In the genomic region with DNA sequence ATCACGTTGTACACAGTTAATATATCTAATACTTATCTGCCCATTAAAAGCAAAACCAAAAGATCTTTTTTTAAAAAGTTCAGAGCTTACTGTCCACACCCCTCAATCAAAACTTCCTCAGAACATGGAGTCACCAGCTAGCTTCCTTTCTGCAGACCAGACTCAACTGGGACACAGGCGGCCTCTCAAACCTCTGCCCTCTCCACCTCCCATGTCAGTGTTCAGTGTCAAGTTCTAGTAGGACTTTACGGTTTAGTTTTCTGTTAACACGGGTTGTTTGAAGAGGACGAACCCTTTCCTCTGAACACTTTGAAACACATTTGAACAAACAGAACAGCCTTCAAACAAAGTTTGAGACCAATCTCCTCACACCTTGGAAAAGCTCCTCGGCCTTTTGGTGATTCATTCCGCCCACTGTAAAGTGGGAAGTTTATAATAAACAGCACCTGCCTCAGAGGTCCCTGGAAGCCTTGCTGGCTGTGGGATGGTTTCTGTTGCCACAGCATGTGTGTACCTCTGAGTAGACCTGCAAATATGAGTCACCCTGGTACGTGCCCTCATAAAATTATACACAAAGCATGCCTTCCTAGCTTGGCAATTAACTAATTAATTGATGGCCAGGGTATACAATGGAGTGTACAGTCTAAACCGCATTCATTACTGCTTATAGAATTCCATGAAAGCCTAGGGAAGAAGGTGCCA, we compare ENCODE assay signal across 15 cellular contexts. TPM values are rescaled to one million over a fixed set of nuclear protein-coding genes. Genes with fewer than 3 reads are reported as not detected.
DNase-seq lines count a peak whose midpoint lies in the region; ATAC-seq and TF ChIP-seq lines count a peak whose summit lies in the region.
"Had no signal": no experiment of that assay in that cellular context is flagged by ENCODE, and none has a peak within 500 bp of the region (broad histone marks: within the 10 kb centered on the region; RNA-seq: fewer than 3 reads in every experiment).

No MANE protein-coding gene starts in this region.

- no peak overlapping the region for H3K27ac Mint-ChIP-seq in endodermal cell
- H3K27ac Mint-ChIP-seq in natural killer cell treated with Interleukin-12 subunit alpha and Interleukin-12 subunit beta and Interleukin-15 and Interleukin-18, amount 100 ng/mL, for 72 hours = no peak overlapping the region
- H3K27ac Mint-ChIP-seq: activated CD4-positive, alpha-beta T cell treated with anti-CD3 and anti-CD28 coated beads, Interleukin-2, amount 10 ng/mL, durations not matched to agents 7 days and 5 days; B cell; mesothelial cell of epicardium had no signal

- no peak overlapping the region for H3K4me3 Mint-ChIP-seq in endodermal cell
- H3K4me3 Mint-ChIP-seq in natural killer cell treated with Interleukin-12 subunit alpha and Interleukin-12 subunit beta and Interleukin-15 and Interleukin-18, amount 100 ng/mL, for 72 hours = no peak overlapping the region
- H3K4me3 Mint-ChIP-seq: activated CD4-positive, alpha-beta T cell treated with anti-CD3 and anti-CD28 coated beads, Interleukin-2, amount 10 ng/mL, durations not matched to agents 7 days and 5 days; B cell; mesothelial cell of epicardium had no signal

- H3K36me3 Mint-ChIP-seq in endodermal cell (ENCODE audit: low read depth) = no peaks in the 10 kb centered on the region
- no peaks in the 10 kb centered on the region for H3K36me3 Mint-ChIP-seq in natural killer cell treated with Interleukin-12 subunit alpha and Interleukin-12 subunit beta and Interleukin-15 and Interleukin-18, amount 100 ng/mL, for 72 hours
- H3K36me3 Mint-ChIP-seq: mesothelial cell of epicardium had no signal

- ATAC-seq in natural killer cell treated with Interleukin-12 subunit alpha and Interleukin-12 subunit beta and Interleukin-15 and Interleukin-18, amount 100 ng/mL, for 72 hours = no peak

- TF ChIP-seq CTCF in 22Rv1 (IDR thresholded peaks at IDR 0.05) (no peak), kidney epithelial cell (IDR thresholded peaks at IDR 0.05; ENCODE audit: insufficient read depth, low read length, poor library complexity, severe bottlenecking) (no peak), endodermal cell (conservative IDR thresholded peaks at IDR 0.05) (no peak)

- WGBS in endodermal cell (ENCODE audit: insufficient coverage in 1 of 2, insufficient read length in 1 of 2), 2 experiments = 94 to 95% methylated on average over 7 to 9 of the region's 9 CpGs

- H3K27ac ChIP-seq in 22Rv1 = peak overlapping the region; percentile 76
- no peak overlapping the region for H3K27ac ChIP-seq in endodermal cell (ENCODE audit: low read depth, low read length)
- no peak overlapping the region for H3K27ac ChIP-seq in caudate nucleus (ENCODE audit: low read depth, low read length)
- H3K27ac ChIP-seq: parathyroid adenoma had no signal

- H3K27me3 Mint-ChIP-seq in endodermal cell (ENCODE audit: insufficient read depth) = peaks cover 5% of the 10 kb centered on the region
- H3K27me3 Mint-ChIP-seq in natural killer cell treated with Interleukin-12 subunit alpha and Interleukin-12 subunit beta and Interleukin-15 and Interleukin-18, amount 100 ng/mL, for 72 hours = peaks cover 10 to 23% of the 10 kb centered on the region in 2 donors

- no peaks in the 10 kb centered on the region for H3K4me1 ChIP-seq in endodermal cell (ENCODE audit: control insufficient read depth, insufficient read depth, low read length)
- H3K4me1 ChIP-seq: parathyroid adenoma had no signal

- no peaks in the 10 kb centered on the region for H3K9me3 Mint-ChIP-seq in endodermal cell
- no peaks in the 10 kb centered on the region for H3K9me3 Mint-ChIP-seq in natural killer cell treated with Interleukin-12 subunit alpha and Interleukin-12 subunit beta and Interleukin-15 and Interleukin-18, amount 100 ng/mL, for 72 hours
- H3K9me3 Mint-ChIP-seq: activated CD4-positive, alpha-beta T cell treated with anti-CD3 and anti-CD28 coated beads, Interleukin-2, amount 10 ng/mL, durations not matched to agents 7 days and 5 days had no signal

- H3K9me3 ChIP-seq in endodermal cell (ENCODE audit: control insufficient read depth, low read length) = no peaks in the 10 kb centered on the region

- no peak overlapping the region for H3K9ac ChIP-seq in endodermal cell (ENCODE audit: extremely low read depth, low read length, poor library complexity, severe bottlenecking)
- H3K9ac ChIP-seq: parathyroid adenoma had no signal

- H3K27me3 ChIP-seq in kidney epithelial cell (ENCODE audit: control insufficient read depth, insufficient read depth, low read length) (no peaks in the 10 kb centered on the region), endodermal cell (ENCODE audit: control insufficient read depth, insufficient read depth, low read length, poor library complexity, severe bottlenecking) (no peaks in the 10 kb centered on the region)

- H3K4me3 ChIP-seq in kidney epithelial cell (ENCODE audit: low read depth, low read length) = no peak overlapping the region
- H3K4me3 ChIP-seq in endodermal cell (ENCODE audit: low read length) = no peak overlapping the region

- H3K4me1 Mint-ChIP-seq in endodermal cell = peaks cover 35% of the 10 kb centered on the region
- no peaks in the 10 kb centered on the region for H3K4me1 Mint-ChIP-seq in natural killer cell treated with Interleukin-12 subunit alpha and Interleukin-12 subunit beta and Interleukin-15 and Interleukin-18, amount 100 ng/mL, for 72 hours (ENCODE audit: low read depth in 2 of 2)
- H3K4me1 Mint-ChIP-seq: activated CD4-positive, alpha-beta T cell treated with anti-CD3 and anti-CD28 coated beads, Interleukin-2, amount 10 ng/mL, durations not matched to agents 7 days and 5 days had no signal

- DNase-seq in H4 (ENCODE audit: low spot score) (peak; percentile 72), RPMI7951 (ENCODE audit: low read depth) (peak; percentile 15), kidney epithelial cell (ENCODE audit: low read depth) (peak; percentile 59), NCI-H2227 (lab: John Stamatoyannopoulos, UW; ENCODE audit: unreplicated experiment) (no peak), endodermal cell (no peak), caudate nucleus (lab: John Stamatoyannopoulos, UW) (no peak)
- no peak for DNase-seq in natural killer cell treated with Interleukin-12 subunit alpha and Interleukin-12 subunit beta and Interleukin-15 and Interleukin-18, amount 100 ng/mL, for 72 hours (ENCODE audit: low spot score)
- DNase-seq: activated CD4-positive, alpha-beta T cell treated with anti-CD3 and anti-CD28 coated beads, Interleukin-2, amount 10 ng/mL, durations not matched to agents 7 days and 5 days; amniotic stem cell; NCI-H1092; T1000 had no signal

- H3K36me3 ChIP-seq in kidney epithelial cell (ENCODE audit: control insufficient read depth, insufficient read depth, low read length) = no peaks in the 10 kb centered on the region
- no peaks in the 10 kb centered on the region for H3K36me3 ChIP-seq in endodermal cell (ENCODE audit: control insufficient read depth, insufficient read depth, low read length)

RNA-seq across cellular contexts. Expression of gene SIPA1L2, which starts 48.4 kb away (rescaled TPM):
- 7.5 and 10.6 TPM in 2 replicates for total RNA-seq in H4 (2014; rRNA removed; shearing (Covaris generic))
- total RNA-seq in RPMI7951 (2014; rRNA removed; shearing (Covaris generic)) = 12.9 and 21.0 TPM in 2 replicates
- total RNA-seq in kidney epithelial cell (13.7 and 16.4 TPM in 2 replicates), endodermal cell (10 to 100 TPM; 34.7 to 41.5 TPM)
- polyA plus RNA-seq in endodermal cell (2013, experiment 1 of 2) = 40.1 TPM
- 41.6 TPM for polyA plus RNA-seq in endodermal cell (2013, experiment 2 of 2)
- 1 to 10 TPM; 2.4 to 3.7 TPM for total RNA-seq in natural killer cell treated with Interleukin-12 subunit alpha and Interleukin-12 subunit beta and Interleukin-15 and Interleukin-18, amount 100 ng/mL, for 72 hours

Comparison
In these comparisons a context has a peak if more than half of its experiments do, and no peak if none do; other contexts are left out.
1. DNase-seq: peak in H4 (single experiment), RPMI7951 (single experiment) and kidney epithelial cell (single experiment); none in NCI-H2227 (single experiment), endodermal cell (single experiment), natural killer cell treated with Interleukin-12 subunit alpha and Interleukin-12 subunit beta and Interleukin-15 and Interleukin-18, amount 100 ng/mL, for 72 hours (single experiment) and caudate nucleus (0 of 61).